In genomic region chr5:43019293-43019614, GRCh38 we compare ENCODE assay signal across 2 cellular contexts.
TF ChIP-seq lines count a peak whose summit lies in the region.

No MANE protein-coding gene starts in this region.

TF ChIP-seq in SK-N-SH, 30 proteins besides CTCF, POLR2A, EP300 and RAD21 (continued from another document):
- TF ChIP-seq IRF3 (IDR thresholded peaks at IDR 0.05; ENCODE audit: low read depth, low read length) (no peak), POLR2AphosphoS5 (IDR thresholded peaks at IDR 0.05; ENCODE audit: low read depth, low read length) (no peak), ELF1 (IDR thresholded peaks at IDR 0.05) (no peak), NFIC (IDR thresholded peaks at IDR 0.05; ENCODE audit: borderline replicate concordance) (no peak), RFX5 (IDR thresholded peaks at IDR 0.05; ENCODE audit: low read length) (no peak), SMC3 (IDR thresholded peaks at IDR 0.05; ENCODE audit: low read depth, low read length) (no peak), CHD2 (IDR thresholded peaks at IDR 0.05; ENCODE audit: low read length, partially characterized antibody) (no peak), JUND (IDR thresholded peaks at IDR 0.05) (no peak)

TF ChIP-seq in SK-N-SH treated with all-trans-retinoic acid at 6 μM for 48 hours, 23 proteins besides CTCF, POLR2A, EP300 and RAD21 (continued from another document):
- TF ChIP-seq ARNTL (CRISPR knock-in tag; IDR thresholded peaks at IDR 0.05; ENCODE audit: borderline replicate concordance, low read depth) (no peak), CSDC2 (CRISPR knock-in tag; IDR thresholded peaks at IDR 0.05) (no peak), ZNF70 (CRISPR knock-in tag; IDR thresholded peaks at IDR 0.05) (no peak), ZNF565 (CRISPR knock-in tag; conservative IDR thresholded peaks at IDR 0.05; ENCODE audit: low read depth) (no peak), ZNF8 (CRISPR knock-in tag; IDR thresholded peaks at IDR 0.05) (no peak), ZFP30 (CRISPR knock-in tag; IDR thresholded peaks at IDR 0.05) (no peak)
TF ChIP-seq in SK-N-SH treated with all-trans-retinoic acid at 6 μM for 48 hours: peak in this region for 0.
